1 cellular context compared by ENCODE assay signal in the genomic region with DNA sequence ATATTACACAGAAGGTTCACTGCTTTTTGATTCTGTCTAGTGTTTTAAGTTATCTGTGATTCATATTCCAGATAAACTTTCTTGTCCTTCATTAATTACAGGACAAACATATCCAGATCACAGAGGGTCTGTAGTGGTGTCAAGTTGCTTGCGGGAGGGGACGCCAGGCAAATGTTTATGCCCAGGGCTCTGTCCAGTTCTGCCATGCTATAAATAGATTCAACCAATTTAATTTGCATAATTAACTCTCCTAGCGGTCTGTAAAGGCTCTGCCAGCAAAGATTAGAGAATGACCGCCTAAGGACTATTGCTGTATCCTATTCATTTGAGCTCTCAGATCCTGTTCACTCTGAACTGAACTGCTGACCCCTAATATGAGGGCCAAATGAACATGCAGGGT.
TF ChIP-seq lines count a peak whose summit lies in the region.

No MANE protein-coding gene starts in this region.

TF ChIP-seq in K562, 482 proteins besides CTCF, POLR2A, EP300 and RAD21 (continued from another document):
- TF ChIP-seq, protein P1, sequence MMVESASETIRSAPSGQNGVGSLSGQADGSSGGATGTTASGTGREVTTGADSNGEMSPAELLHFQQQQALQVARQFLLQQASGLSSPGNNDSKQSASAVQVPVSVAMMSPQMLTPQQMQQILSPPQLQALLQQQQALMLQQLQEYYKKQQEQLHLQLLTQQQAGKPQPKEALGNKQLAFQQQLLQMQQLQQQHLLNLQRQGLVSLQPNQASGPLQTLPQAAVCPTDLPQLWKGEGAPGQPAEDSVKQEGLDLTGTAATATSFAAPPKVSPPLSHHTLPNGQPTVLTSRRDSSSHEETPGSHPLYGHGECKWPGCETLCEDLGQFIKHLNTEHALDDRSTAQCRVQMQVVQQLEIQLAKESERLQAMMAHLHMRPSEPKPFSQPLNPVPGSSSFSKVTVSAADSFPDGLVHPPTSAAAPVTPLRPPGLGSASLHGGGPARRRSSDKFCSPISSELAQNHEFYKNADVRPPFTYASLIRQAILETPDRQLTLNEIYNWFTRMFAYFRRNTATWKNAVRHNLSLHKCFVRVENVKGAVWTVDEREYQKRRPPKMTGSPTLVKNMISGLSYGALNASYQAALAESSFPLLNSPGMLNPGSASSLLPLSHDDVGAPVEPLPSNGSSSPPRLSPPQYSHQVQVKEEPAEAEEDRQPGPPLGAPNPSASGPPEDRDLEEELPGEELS (CRISPR knock-in tag; IDR thresholded peaks at IDR 0.05; ENCODE audit: borderline replicate concordance) = no peak
- no peak for TF ChIP-seq NBN (IDR thresholded peaks at IDR 0.05; ENCODE audit: low read depth)
